Comparison of ENCODE assay signal across 1 cellular context in genomic region chr15:66287461-66288055, GRCh38.
A peak's percentile ranks its signal among the peaks of the same experiment; 100 is the strongest.
TF ChIP-seq lines count a peak whose summit lies in the region.

No MANE protein-coding gene starts in this region.

TF ChIP-seq in K562, 482 proteins besides CTCF, POLR2A, EP300 and RAD21 (continued from another document):
- TF ChIP-seq TSHZ1 (CRISPR knock-in tag; IDR thresholded peaks at IDR 0.05) (no peak), NCOR1 (IDR thresholded peaks at IDR 0.05) (no peak), MYBL2 (IDR thresholded peaks at IDR 0.05; ENCODE audit: low read depth) (no peak), MYBL2 (CRISPR knock-in tag; IDR thresholded peaks at IDR 0.05; ENCODE audit: borderline replicate concordance) (no peak), BRF1 (IDR thresholded peaks at IDR 0.05; ENCODE audit: borderline replicate concordance, extremely low read depth, insufficient read length) (no peak), SMC3 (conservative IDR thresholded peaks at IDR 0.05; ENCODE audit: insufficient read depth, low read depth, low read length) (0 out of 2 replicates have a peak, but pooled peaks have one; percentile 33), SAP30 (IDR thresholded peaks at IDR 0.05; ENCODE audit: borderline replicate concordance, insufficient read depth, low read depth, low read length, poor library complexity, severe bottlenecking) (no peak), ZNF639 (CRISPR knock-in tag; conservative IDR thresholded peaks at IDR 0.05 in 1 of 2, IDR thresholded peaks at IDR 0.05 in 1 of 2) (no peak), CHD1 (IDR thresholded peaks at IDR 0.05; ENCODE audit: low read length) (no peak), ETV6 (IDR thresholded peaks at IDR 0.05; ENCODE audit: borderline replicate concordance in 1 of 2, low read depth in 2 of 2, low read length in 1 of 2) (no peak), ETV6 (CRISPR knock-in tag; IDR thresholded peaks at IDR 0.05; ENCODE audit: borderline replicate concordance) (no peak), ZNF316 (IDR thresholded peaks at IDR 0.05) (peak; percentile 14; the same call in 1 of the 2 replicates), NFIX (CRISPR knock-in tag; IDR thresholded peaks at IDR 0.05; ENCODE audit: low read depth) (no peak), ZFPM2 (CRISPR knock-in tag; IDR thresholded peaks at IDR 0.05) (no peak), HDAC6 (IDR thresholded peaks at IDR 0.05; ENCODE audit: low read depth, low read length) (no peak), PBX2 (CRISPR knock-in tag; IDR thresholded peaks at IDR 0.05; ENCODE audit: low read depth) (no peak), PBX2 (tag; conservative IDR thresholded peaks at IDR 0.05; ENCODE audit: low read depth) (no peak), FOXO4 (CRISPR knock-in tag; IDR thresholded peaks at IDR 0.05) (no peak), BRD9 (IDR thresholded peaks at IDR 0.05; ENCODE audit: low read depth, partially characterized antibody) (no peak), ZNF174 (CRISPR knock-in tag; IDR thresholded peaks at IDR 0.05) (no peak), OTX1 (CRISPR knock-in tag; IDR thresholded peaks at IDR 0.05) (no peak)
